Comparison of ENCODE assay signal across 33 cellular contexts in genomic region chr9:111298111-111298510, GRCh38. TPM values are rescaled to one million over a fixed set of nuclear protein-coding genes. Genes with fewer than 3 reads are reported as not detected.
DNase-seq lines count a peak whose midpoint lies in the region; ATAC-seq and TF ChIP-seq lines count a peak whose summit lies in the region.
"Had no signal": no experiment of that assay in that cellular context is flagged by ENCODE, and none has a peak within 500 bp of the region (broad histone marks: within the 10 kb centered on the region; RNA-seq: fewer than 3 reads in every experiment).

No MANE protein-coding gene starts in this region.

- WGBS in mesendoderm (ENCODE audit: extremely low coverage, insufficient coverage, low lambda C conversion rate): no CpG with 5 or more reads among the region's 6 CpGs

- no peak overlapping the region for H2BK5ac ChIP-seq in mesendoderm (ENCODE audit: low read length)

- no peak overlapping the region for H4K5ac ChIP-seq in mesendoderm (ENCODE audit: low read length)

- no peak for ATAC-seq in naive thymus-derived CD4-positive, alpha-beta T cell
- ATAC-seq: foreskin keratinocyte; HCT116; naive thymus-derived CD8-positive, alpha-beta T cell had no signal

- H3K4me1 Mint-ChIP-seq in naive thymus-derived CD4-positive, alpha-beta T cell: peaks cover 0 to 2% (median 0%) of the 10 kb centered on the region in 7 donors
- H3K4me1 Mint-ChIP-seq: activated naive CD8-positive, alpha-beta T cell treated with anti-CD3 and anti-CD28 coated beads, Interleukin-2, amount 10 ng/mL, durations not matched to agents 7 days and 5 days; CD4-positive, CD25-positive, alpha-beta regulatory T cell had no signal

- H3K79me2 ChIP-seq in mesendoderm (ENCODE audit: control insufficient read depth, insufficient read depth, low read length): no peaks in the 10 kb centered on the region

- no peak overlapping the region for H3K4me2 ChIP-seq in mesendoderm (ENCODE audit: low read length)

- H3K36me3 Mint-ChIP-seq in naive thymus-derived CD4-positive, alpha-beta T cell: no peaks in the 10 kb centered on the region
- H3K36me3 Mint-ChIP-seq: activated naive CD8-positive, alpha-beta T cell treated with anti-CD3 and anti-CD28 coated beads, Interleukin-2, amount 10 ng/mL, durations not matched to agents 7 days and 5 days; CD4-positive, CD25-positive, alpha-beta regulatory T cell; naive thymus-derived CD8-positive, alpha-beta T cell had no signal

- POLR2A ChIA-PET in naive thymus-derived CD4-positive, alpha-beta T cell (lab: Charles Lee): no interaction called here

- H3K27ac Mint-ChIP-seq in naive thymus-derived CD4-positive, alpha-beta T cell: no peak overlapping the region
- H3K27ac Mint-ChIP-seq: activated naive CD8-positive, alpha-beta T cell treated with anti-CD3 and anti-CD28 coated beads, Interleukin-2, amount 10 ng/mL, durations not matched to agents 7 days and 5 days; CD4-positive, CD25-positive, alpha-beta regulatory T cell; naive thymus-derived CD8-positive, alpha-beta T cell; T-helper 2 cell treated with Interferon-gamma antibody and Interleukin-4, amounts not matched to agents 5 μg/mL and 100 μg/mL, for 36 hours had no signal

- H3K4me1 ChIP-seq in mesendoderm (ENCODE audit: control insufficient read depth, low read depth, low read length): no peaks in the 10 kb centered on the region
- no peaks in the 10 kb centered on the region for H3K4me1 ChIP-seq in colonic mucosa
- H3K4me1 ChIP-seq in naive thymus-derived CD4-positive, alpha-beta T cell (ENCODE audit: control insufficient read depth in 2 of 2, insufficient read depth in 2 of 2, low read length in 2 of 2): no peaks in the 10 kb centered on the region

- no peak overlapping the region for H3K18ac ChIP-seq in mesendoderm (ENCODE audit: low read length)

- intact Hi-C loops in colonic mucosa (cut with DNase I): loop anchor here (10.0 kb wide), 1 partner anchor 263 kb away; the partner anchor contains the start of gene LPAR1
- intact Hi-C loops in naive thymus-derived CD4-positive, alpha-beta T cell (cut with micrococcal nuclease): loop anchor here in 1 of 2 donors (2.0 to 10.0 kb wide), 3 partner anchors 845 to 1113 kb away; no protein-coding TSS in a partner anchor

- TF ChIP-seq CTCF in colonic mucosa (IDR thresholded peaks at IDR 0.05): no peak

- no peak overlapping the region for H3K4ac ChIP-seq in mesendoderm (ENCODE audit: low read depth, low read length)

- H2BK15ac ChIP-seq in mesendoderm (replicated peaks; ENCODE audit: low read depth): no peak overlapping the region

- H3K36me3 ChIP-seq in mesendoderm (ENCODE audit: control insufficient read depth, insufficient read depth, low read length): no peaks in the 10 kb centered on the region
- H3K36me3 ChIP-seq in colonic mucosa: no peaks in the 10 kb centered on the region
- no peaks in the 10 kb centered on the region for H3K36me3 ChIP-seq in naive thymus-derived CD4-positive, alpha-beta T cell (ENCODE audit: control insufficient read depth in 2 of 3, insufficient read depth in 3 of 3, low read length in 3 of 3)

- DNase-seq in NCI-H1417 (lab: John Stamatoyannopoulos, UW) (peak in 2 of 3 experiments; percentile 25 to 67), NCI-H1417 treated with DMSO at 0.1 percent for 48 hours (lab: John Stamatoyannopoulos, UW) (no peak), midbrain (lab: John Stamatoyannopoulos, UW) (peak; percentile 66), mesendoderm (no peak), colonic mucosa (no peak)
- no peak for DNase-seq in naive thymus-derived CD4-positive, alpha-beta T cell
- DNase-seq: activated CD4-positive, alpha-beta T cell treated with anti-CD3 and anti-CD28 coated beads for 4 hours; activated effector memory CD4-positive, alpha-beta T cell treated with anti-CD3 and anti-CD28 coated beads, Interleukin-2, amount 50 U/mL, for 16 hours; activated naive CD8-positive, alpha-beta T cell treated with anti-CD3 and anti-CD28 coated beads, Interleukin-2, amount 10 ng/mL, durations not matched to agents 7 days and 5 days; activated T-cell treated with anti-CD3 and anti-CD28 coated beads, Interleukin-2, amount 50 U/mL, for 1 hour; CD4-positive, CD25-positive, alpha-beta regulatory T cell; effector CD4-positive, alpha-beta T cell; erythroblast; foreskin keratinocyte; KG1; naive thymus-derived CD8-positive, alpha-beta T cell; NCI-H1436; NK-92 treated with Interleukin-12 subunit alpha and Interleukin-12 subunit beta, amount 100 ng/mL, for 24 hours; PC-3; small intestine; stimulated activated CD4-positive, alpha-beta T cell treated with anti-CD3 and anti-CD28 coated beads, Interleukin-1b, Interleukin-23, amount 100 ng/mL, for 48 hours; stimulated activated CD8-positive, alpha-beta memory T cell treated with anti-CD3 and anti-CD28 coated beads, Interleukin-4, amount 100 ng/mL, for 48 hours had no signal

- H3K9ac ChIP-seq in mesendoderm (ENCODE audit: low read length) (no peak overlapping the region), colonic mucosa (ENCODE audit: low read depth in 2 of 2, low read length in 2 of 2) (no peak overlapping the region)

- H3K4me3 Mint-ChIP-seq in naive thymus-derived CD4-positive, alpha-beta T cell: no peak overlapping the region
- H3K4me3 Mint-ChIP-seq: activated naive CD8-positive, alpha-beta T cell treated with anti-CD3 and anti-CD28 coated beads, Interleukin-2, amount 10 ng/mL, durations not matched to agents 7 days and 5 days; CD4-positive, CD25-positive, alpha-beta regulatory T cell; naive thymus-derived CD8-positive, alpha-beta T cell; T-helper 2 cell treated with Interferon-gamma antibody and Interleukin-4, amounts not matched to agents 5 μg/mL and 100 μg/mL, for 36 hours had no signal

- CTCF ChIA-PET in naive thymus-derived CD4-positive, alpha-beta T cell (lab: Charles Lee): no interaction called here

- H3K79me1 ChIP-seq in mesendoderm (ENCODE audit: low read length): no peaks in the 10 kb centered on the region

- no peaks in the 10 kb centered on the region for H3K27me3 ChIP-seq in mesendoderm (ENCODE audit: insufficient read depth, low read length, poor library complexity)
- no peaks in the 10 kb centered on the region for H3K27me3 ChIP-seq in colonic mucosa
- no peaks in the 10 kb centered on the region for H3K27me3 ChIP-seq in naive thymus-derived CD4-positive, alpha-beta T cell (ENCODE audit: control insufficient read depth in 2 of 2, insufficient read depth in 2 of 2, low read length in 2 of 2)
- H3K27me3 ChIP-seq: foreskin keratinocyte, MG63 had no signal

- peak overlapping the region; percentile 67 for H3K27ac ChIP-seq in cingulate gyrus (ENCODE audit: low read depth, low read length)
- H3K27ac ChIP-seq in temporal lobe (ENCODE audit: low read depth, low read length): peak overlapping the region; percentile 82
- H3K27ac ChIP-seq in mesendoderm (ENCODE audit: low read depth, low read length): no peak overlapping the region
- H3K27ac ChIP-seq in colonic mucosa: no peak overlapping the region
- no peak overlapping the region for H3K27ac ChIP-seq in naive thymus-derived CD4-positive, alpha-beta T cell (ENCODE audit: low read depth, low read length)
- H3K27ac ChIP-seq: 22Rv1, foreskin keratinocyte, VCaP had no signal

- no peak overlapping the region for H2AK5ac ChIP-seq in mesendoderm (ENCODE audit: low read length)

- H2BK120ac ChIP-seq in mesendoderm (ENCODE audit: low read depth, low read length): no peak overlapping the region

- H3K56ac ChIP-seq in mesendoderm (ENCODE audit: low read length): no peak overlapping the region

- peaks cover 0 to 10% (median 2%) of the 10 kb centered on the region in 11 donors for H3K9me3 Mint-ChIP-seq in naive thymus-derived CD4-positive, alpha-beta T cell
- H3K9me3 Mint-ChIP-seq: activated naive CD8-positive, alpha-beta T cell treated with anti-CD3 and anti-CD28 coated beads, Interleukin-2, amount 10 ng/mL, durations not matched to agents 7 days and 5 days; T-helper 2 cell treated with Interferon-gamma antibody and Interleukin-4, amounts not matched to agents 5 μg/mL and 100 μg/mL, for 36 hours had no signal

- H4K8ac ChIP-seq in mesendoderm (ENCODE audit: low read depth, low read length): no peak overlapping the region

- H3K4me3 ChIP-seq in mesendoderm (ENCODE audit: low read length) (no peak overlapping the region), colonic mucosa (no peak overlapping the region)
- H3K4me3 ChIP-seq in naive thymus-derived CD4-positive, alpha-beta T cell (ENCODE audit: low read length): no peak overlapping the region
- H3K4me3 ChIP-seq: MG63 had no signal

- H3K9me3 ChIP-seq in colonic mucosa: no peaks in the 10 kb centered on the region
- H3K9me3 ChIP-seq in naive thymus-derived CD4-positive, alpha-beta T cell (ENCODE audit: control insufficient read depth in 2 of 3, low read length in 3 of 3): no peaks in the 10 kb centered on the region

- H3K27me3 Mint-ChIP-seq in naive thymus-derived CD4-positive, alpha-beta T cell: peaks cover 0 to 24% (median 9%) of the 10 kb centered on the region in 5 donors

- no peak overlapping the region for H3K23ac ChIP-seq in mesendoderm (ENCODE audit: low read length)

RNA-seq across cellular contexts. Expression of gene OR2K2, which starts 31.9 kb away (rescaled TPM):
- total RNA-seq in temporal lobe (not detected), colonic mucosa (not detected)
- not detected for polyA plus RNA-seq in mesendoderm (2013, experiment 1 of 2)
- not detected for polyA plus RNA-seq in mesendoderm (2013, experiment 2 of 2)
- total RNA-seq in naive thymus-derived CD4-positive, alpha-beta T cell: not detected
- not detected for polyA plus RNA-seq in naive thymus-derived CD4-positive, alpha-beta T cell
- total RNA-seq: activated CD8-positive, alpha-beta memory T cell treated with anti-CD3 and anti-CD28 coated beads for 36 hours; activated naive CD8-positive, alpha-beta T cell treated with anti-CD3 and anti-CD28 coated beads, Interleukin-2, amount 10 ng/mL, durations not matched to agents 7 days and 5 days; CD4-positive, CD25-positive, alpha-beta regulatory T cell; foreskin keratinocyte; naive thymus-derived CD8-positive, alpha-beta T cell; occipital lobe; renal cortical epithelial cell; ureter had no signal
- polyA plus RNA-seq: CD4-positive, CD25-positive, alpha-beta regulatory T cell; foreskin keratinocyte; naive thymus-derived CD8-positive, alpha-beta T cell; small intestine had no signal

Comparison
In these comparisons a context has a peak if more than half of its experiments do, and no peak if none do; other contexts are left out.
1. DNase-seq: peak in NCI-H1417 (2 of 3) and midbrain (single experiment); none in NCI-H1417 treated with DMSO at 0.1 percent for 48 hours (single experiment), mesendoderm (single experiment), colonic mucosa (single experiment) and naive thymus-derived CD4-positive, alpha-beta T cell (0 of 9).
2. H3K27ac ChIP-seq: peak in cingulate gyrus (single experiment) and temporal lobe (single experiment); none in mesendoderm (single experiment), colonic mucosa (single experiment) and naive thymus-derived CD4-positive, alpha-beta T cell (single experiment).